ENCODE assay signal across 18 cellular contexts in genomic region chr2:120403261-120403660, GRCh38. TPM values are rescaled to one million over a fixed set of nuclear protein-coding genes. Genes with fewer than 3 reads are reported as not detected.
"Had no signal": no experiment of that assay in that cellular context is flagged by ENCODE, and none has a peak within 500 bp of the region (broad histone marks: within the 10 kb centered on the region; RNA-seq: fewer than 3 reads in every experiment).

No MANE protein-coding gene starts in this region.

- H3K4me1 ChIP-seq: left lung, lower lobe of right lung, pancreas, psoas muscle, suprapubic skin, transverse colon had no signal

- DNase-seq: activated CD4-positive, alpha-beta T cell treated with anti-CD3 and anti-CD28 coated beads for 4 hours; activated CD4-positive, alpha-beta T cell treated with anti-CD3 and anti-CD28 coated beads, Interleukin-2, amount 50 U/mL, for 4 hours; activated effector memory CD4-positive, alpha-beta T cell treated with Interleukin-2 at 50 U/mL for 16 hours; activated naive CD4-positive, alpha-beta T cell treated with Interleukin-2 at 50 U/mL for 16 hours; activated T-cell treated with anti-CD3 and anti-CD28 coated beads for 4 hours; anterior cingulate cortex; effector CD8-positive, alpha-beta T cell; left lung; lower lobe of right lung; mesenchymal stem cell; pancreas; psoas muscle; stimulated activated naive CD4-positive, alpha-beta T cell; transverse colon had no signal

- H3K36me3 ChIP-seq: left lung, lower lobe of right lung, neutrophil, pancreas, suprapubic skin, transverse colon had no signal

- H3K27ac ChIP-seq: left lung, lower lobe of right lung, neutrophil, pancreas, psoas muscle, suprapubic skin, transverse colon had no signal

- H3K4me2 ChIP-seq: smooth muscle cell had no signal

- H3K9me3 ChIP-seq: lower lobe of right lung, neutrophil, pancreas, psoas muscle, suprapubic skin, transverse colon had no signal

- H3K4me3 ChIP-seq: left lung, lower lobe of right lung, pancreas, psoas muscle, smooth muscle cell, suprapubic skin, transverse colon had no signal

- ATAC-seq: left lung, lower lobe of right lung, pancreas, psoas muscle had no signal

- H3K27me3 ChIP-seq: pancreas, transverse colon had no signal

RNA-seq across cellular contexts. Expression of gene INHBB, which starts 57.3 kb away (rescaled TPM):
- total RNA-seq: T-helper 1 cell treated with Interleukin-12 subunit alpha and Interleukin-12 subunit beta and Interleukin-4 antibody, amounts not matched to agents 30 ng/mL and 1 ng/mL, for 36 hours had no signal
